8 cellular contexts compared by ENCODE assay signal in the genomic region with DNA sequence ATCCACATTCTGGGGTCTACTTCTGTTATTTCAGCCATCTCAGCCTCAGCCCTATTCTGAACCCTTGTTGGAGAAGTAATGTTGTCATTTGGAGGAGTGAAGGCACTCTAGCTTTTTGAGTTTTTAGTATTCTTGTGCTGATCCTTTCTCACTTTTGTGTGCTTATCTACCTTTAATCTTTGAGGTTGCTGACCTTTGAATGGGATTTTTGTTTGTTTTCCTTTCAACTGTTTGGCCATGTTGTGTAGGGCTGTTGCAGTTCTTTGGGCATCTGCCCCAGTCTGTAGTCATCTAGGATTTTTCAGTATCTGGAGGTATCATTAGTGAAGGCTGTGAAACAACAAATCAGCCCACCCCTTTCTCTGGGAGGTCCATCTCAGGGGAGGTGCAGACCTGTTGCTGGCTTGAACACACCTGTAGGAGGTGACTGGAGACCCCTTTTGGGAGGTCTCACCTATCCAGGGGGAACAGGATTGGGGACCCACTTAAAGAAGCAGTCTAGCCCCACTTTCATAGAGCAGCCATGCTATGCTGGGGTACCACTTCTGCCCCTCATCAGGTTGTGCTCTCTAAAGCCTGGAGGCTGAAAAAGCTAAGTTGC.
"Had no signal": no experiment of that assay in that cellular context is flagged by ENCODE, and none has a peak within 500 bp of the region (broad histone marks: within the 10 kb centered on the region; RNA-seq: fewer than 3 reads in every experiment).

No MANE protein-coding gene starts in this region.

- ATAC-seq: GM12878 had no signal

- H3K4me3 ChIP-seq: GM12878 had no signal

- FAIRE-seq: G401.6, GM12878, GM12891, GM12892, GM18507, GM19239 had no signal

- DNase-seq: GDM1, GF-D8 had no signal
